8 cellular contexts compared by ENCODE assay signal in the genomic region with DNA sequence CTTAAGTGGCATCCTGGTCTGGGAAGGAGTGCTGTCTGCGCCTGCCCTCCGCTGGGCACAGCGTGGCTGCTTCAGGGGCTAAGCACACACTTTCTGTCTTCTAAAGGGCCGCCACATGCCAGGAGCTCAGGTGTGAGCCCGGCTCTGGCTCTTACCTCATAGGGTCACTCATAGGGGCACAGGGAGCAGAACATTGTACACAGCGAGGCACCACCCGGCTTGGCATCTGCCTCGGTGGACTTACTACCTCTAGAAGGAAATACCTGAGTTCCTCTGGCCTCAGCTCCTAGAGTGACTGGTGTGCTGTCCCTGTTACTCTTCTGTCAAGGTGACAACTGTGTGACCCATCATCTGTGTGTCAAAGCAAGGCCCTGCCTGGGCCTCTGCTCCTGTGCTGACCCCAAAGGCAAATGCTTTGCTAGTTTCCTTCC. TPM values are rescaled to one million over a fixed set of nuclear protein-coding genes. Genes with fewer than 3 reads are reported as not detected.
A peak's percentile ranks its signal among the peaks of the same experiment; 100 is the strongest.
DNase-seq lines count a peak whose midpoint lies in the region; ATAC-seq, FAIRE-seq and TF ChIP-seq lines count a peak whose summit lies in the region.

No MANE protein-coding gene starts in this region.

- ATAC-seq in pancreas = peak; percentile 1 to 5 (median 2)

- no peaks in the 10 kb centered on the region for H3K27me3 ChIP-seq in esophagus squamous epithelium
- no peaks in the 10 kb centered on the region for H3K27me3 ChIP-seq in pancreas

- WGBS in esophagus squamous epithelium, 2 donors = 62 to 88% methylated on average over 7 of the region's 8 CpGs
- 82 to 90% methylated on average over 8 of the region's 8 CpGs for WGBS in pancreas, 2 donors

- TF ChIP-seq CTCF in C4-2B (conservative IDR thresholded peaks at IDR 0.05) = no peak
- no peak for TF ChIP-seq CTCF in RWPE1 (conservative IDR thresholded peaks at IDR 0.05; ENCODE audit: low read depth)
- no peak for TF ChIP-seq CTCF in esophagus squamous epithelium (IDR thresholded peaks at IDR 0.05)
- TF ChIP-seq CTCF in pancreas (IDR thresholded peaks at IDR 0.05) = no peak
- TF ChIP-seq CTCF in GM13977 (IDR thresholded peaks at IDR 0.05; ENCODE audit: extremely low read depth, insufficient read depth, missing control alignments) = no peak

- no peak for FAIRE-seq in pancreas (lab: Jason Lieb, UNC)

- DNase-seq in RWPE1 (ENCODE audit: low spot score) (no peak), esophagus squamous epithelium (lab: John Stamatoyannopoulos, UW) (no peak), pancreas (peak in 2 of 6 donors; percentile 33 to 44), NCI-H2227 treated with DMSO at 0.1 percent for 48 hours (lab: John Stamatoyannopoulos, UW) (no peak), NCI-H1417 (lab: John Stamatoyannopoulos, UW) (no peak), GM13977 (ENCODE audit: low spot score) (no peak), T-helper 2 cell (no peak)

- in situ Hi-C loops in GM13977 (cut with MboI; ENCODE audit: low pct_unique_long_range_greater_than_20kb, low sequenced_read_pairs, unreplicated experiment) = no loop called here

- H3K36me3 ChIP-seq in esophagus squamous epithelium (peaks cover 12 to 89% (median 26%) of the 10 kb centered on the region in 3 donors), pancreas (peaks cover 0 to 48% (median 25%) of the 10 kb centered on the region in 3 donors)

- H3K27ac ChIP-seq in C4-2B (peak overlapping the region; percentile 36), RWPE1 (peak overlapping the region; percentile 80), esophagus squamous epithelium (peak overlapping the region; percentile 34 to 100 (median 82)), pancreas (peak overlapping the region in 1 of 4 donors; percentile 7)

- CTCF ChIA-PET in RWPE1 (lab: Yijun Ruan, JAX) = no interaction called here

- H3K9me3 ChIP-seq in esophagus squamous epithelium = no peaks in the 10 kb centered on the region
- no peaks in the 10 kb centered on the region for H3K9me3 ChIP-seq in pancreas

- POLR2A ChIA-PET in RWPE1 (lab: Yijun Ruan, JAX; ENCODE audit: low non-redundant PET) = no interaction called here

- intact Hi-C loops in esophagus squamous epithelium (cut with DNase I) (no loop called here), pancreas (cut with DNase I) (no loop called here)

- no peak for TF ChIP-seq POLR2A in esophagus squamous epithelium (IDR thresholded peaks at IDR 0.05)

- H3K4me1 ChIP-seq in esophagus squamous epithelium = peaks cover 12 to 99% (median 81%) of the 10 kb centered on the region in 3 donors
- H3K4me1 ChIP-seq in pancreas = peaks cover 34 to 56% (median 38%) of the 10 kb centered on the region in 3 donors

- H3K4me3 ChIP-seq in esophagus squamous epithelium = peak overlapping the region in 1 of 4 donors; percentile 36
- peak overlapping the region in 1 of 4 donors; percentile 12 for H3K4me3 ChIP-seq in pancreas

RNA-seq across cellular contexts. Expression of gene NEAT1, which starts 13.4 kb away (rescaled TPM):
- total RNA-seq in esophagus squamous epithelium (100 to 1,000 TPM in 3 of 4 donors, 10 to 100 TPM in 1; 30.6 to 705 (median 357) TPM), pancreas (1,000 to 10,000 TPM in 1 of 6 donors, 100 to 1,000 TPM in 5; 295 to 1,475 (median 528) TPM)
- 1,000 to 10,000 TPM; 1,390 to 2,770 TPM for polyA plus RNA-seq in pancreas

RNA-seq across cellular contexts. Expression of gene FRMD8, which starts 49.6 kb away (rescaled TPM):
- total RNA-seq in esophagus squamous epithelium = 10 to 100 TPM; 44.1 to 88.7 (median 81.0) TPM
- 10 to 100 TPM; 15.4 to 28.9 (median 18.8) TPM for total RNA-seq in pancreas
- 10 to 100 TPM; 15.0 to 15.7 TPM for polyA plus RNA-seq in pancreas

RNA-seq across cellular contexts. Expression of gene SLC25A45, which starts 53.5 kb away (rescaled TPM):
- 1 to 10 TPM; 1.9 to 7.7 (median 4.0) TPM for total RNA-seq in esophagus squamous epithelium
- 10 to 100 TPM; 16.2 to 53.4 (median 26.3) TPM for total RNA-seq in pancreas
- polyA plus RNA-seq in pancreas = 10 to 100 TPM; 38.0 to 58.2 TPM
